9 cellular contexts compared by ENCODE assay signal in the genomic region with DNA sequence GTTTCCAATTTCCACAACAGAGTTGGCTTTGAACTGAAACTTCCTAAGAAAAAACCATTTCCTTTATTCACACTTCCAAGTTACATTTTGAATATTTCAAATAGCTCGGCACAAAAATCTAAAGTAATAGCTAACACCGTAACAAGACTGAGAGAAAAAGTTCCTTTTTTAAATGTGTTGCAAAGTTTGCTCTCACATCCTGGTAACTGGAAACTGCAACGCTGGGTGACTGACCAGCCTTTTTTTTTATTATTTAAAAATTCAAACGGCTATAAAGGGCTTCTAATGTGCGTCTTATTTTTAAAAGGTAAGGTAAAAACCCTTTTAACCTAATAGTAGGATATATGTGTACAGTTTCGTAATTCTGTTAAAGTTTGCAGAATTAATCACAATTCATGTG. TPM values are rescaled to one million over a fixed set of nuclear protein-coding genes. Genes with fewer than 3 reads are reported as not detected.
DNase-seq lines count a peak whose midpoint lies in the region; ATAC-seq and TF ChIP-seq lines count a peak whose summit lies in the region.
"Had no signal": no experiment of that assay in that cellular context is flagged by ENCODE, and none has a peak within 500 bp of the region (broad histone marks: within the 10 kb centered on the region; RNA-seq: fewer than 3 reads in every experiment).

No MANE protein-coding gene starts in this region.

- no peaks in the 10 kb centered on the region for H3K36me3 ChIP-seq in A673 (ENCODE audit: insufficient read depth, low read length, poor library complexity, severe bottlenecking)
- H3K36me3 ChIP-seq in HUES48 (ENCODE audit: control insufficient read depth, insufficient read depth, low read length): no peaks in the 10 kb centered on the region

- H3K27ac Mint-ChIP-seq in brain: peak overlapping the region; percentile 89 to 99 (median 98)
- H3K27ac Mint-ChIP-seq in mesothelial cell of epicardium: peak overlapping the region; percentile 95

- H3K9me3 Mint-ChIP-seq in brain (no peaks in the 10 kb centered on the region), mesothelial cell of epicardium (no peaks in the 10 kb centered on the region)

- BruUV-seq in A673 (replicated peaks; lab: Mats Ljungman, UMichigan): TSS peak; percentile 47

- H3K27me3 ChIP-seq in A673 (replicated peaks; ENCODE audit: insufficient read depth, low read depth, low read length, poor library complexity) (no peaks in the 10 kb centered on the region), HUES48 (ENCODE audit: control insufficient read depth, insufficient read depth, low read length) (no peaks in the 10 kb centered on the region)

- peak overlapping the region; percentile 93 for H3K4me3 ChIP-seq in A673 (ENCODE audit: low read depth, low read length, poor library complexity, severe bottlenecking)
- H3K4me3 ChIP-seq in HUES48 (ENCODE audit: low read depth, low read length): peak overlapping the region; percentile 90

- intact Hi-C loops in A673 (cut with micrococcal nuclease; ENCODE audit: unreplicated experiment) (loop anchor here (5.0 kb wide), 2 partner anchors 59 to 136 kb away; no protein-coding TSS in a partner anchor), sciatic nerve (cut with DNase I) (no loop called here), posterior vena cava (cut with DNase I) (no loop called here)

- CTCF ChIA-PET in A673 (lab: Charles Lee): interaction anchor here (0.6 kb wide), 1 partner anchor 105 kb away, joined by 3 read pairs; no protein-coding TSS in a partner anchor

- H3K9ac ChIP-seq in HUES48 (ENCODE audit: low read depth, low read length): peak overlapping the region; percentile 90

- H3K4me3 Mint-ChIP-seq in brain: peak overlapping the region; percentile 88 to 98 (median 93)
- H3K4me3 Mint-ChIP-seq in mesothelial cell of epicardium: peak overlapping the region; percentile 92

- POLR2A ChIA-PET in A673 (lab: Charles Lee; ENCODE audit: low non-redundant PET): interaction anchor here (1.1 kb wide), 1 partner anchor 150 kb away, joined by 6 read pairs; no protein-coding TSS in a partner anchor

- H3K36me3 Mint-ChIP-seq in brain (peaks cover 12% of the 10 kb centered on the region), mesothelial cell of epicardium (no peaks in the 10 kb centered on the region)

- H3K4me1 Mint-ChIP-seq in brain: peaks cover 59% of the 10 kb centered on the region
- H3K4me1 Mint-ChIP-seq in mesothelial cell of epicardium: peaks cover 56% of the 10 kb centered on the region

- H3K4me1 ChIP-seq in A673 (ENCODE audit: insufficient read depth, low read length, poor library complexity, severe bottlenecking) (peaks cover 39% of the 10 kb centered on the region), HUES48 (ENCODE audit: control insufficient read depth, insufficient read depth, low read length) (peaks cover 32% of the 10 kb centered on the region)

- H3K9me3 ChIP-seq in A673 (ENCODE audit: low read depth, low read length, poor library complexity, severe bottlenecking) (no peaks in the 10 kb centered on the region), HUES48 (ENCODE audit: control insufficient read depth, insufficient read depth, low read length) (no peaks in the 10 kb centered on the region)

- DNase-seq in A673 (ENCODE audit: low spot score) (no peak), mesothelial cell of epicardium (ENCODE audit: low spot score in 2 of 2, unreplicated experiment in 2 of 2) (no peak), mucosa of gallbladder (ENCODE audit: low spot score) (no peak), sciatic nerve (ENCODE audit: low spot score) (no peak), posterior vena cava (ENCODE audit: low spot score) (no peak)
- DNase-seq in stimulated activated CD4-positive, alpha-beta T cell treated with anti-CD3 and anti-CD28 coated beads, Interleukin-4, amount 100 ng/mL, for 24 hours: no peak
- DNase-seq: RPMI8226 had no signal

- H3K27ac ChIP-seq in A673 (ENCODE audit: low read depth, low read length, poor library complexity, severe bottlenecking) (peak overlapping the region; percentile 96), HUES48 (ENCODE audit: low read depth, low read length) (peak overlapping the region; percentile 98)

- TF ChIP-seq CTCF in A673 (conservative IDR thresholded peaks at IDR 0.05; ENCODE audit: low read depth, low read length) (no peak), brain (conservative IDR thresholded peaks at IDR 0.05) (no peak), mesothelial cell of epicardium (IDR thresholded peaks at IDR 0.05; ENCODE audit: unreplicated experiment) (no peak)

- ATAC-seq in sciatic nerve: no peak

- H3K27me3 Mint-ChIP-seq in brain: no peaks in the 10 kb centered on the region
- H3K27me3 Mint-ChIP-seq in mesothelial cell of epicardium (ENCODE audit: low read depth): no peaks in the 10 kb centered on the region

RNA-seq across cellular contexts. Expression of gene HNRNPLL, which starts 1.7 kb away (rescaled TPM):
- 73.8 and 82.0 TPM in 2 replicates for total RNA-seq in A673 (2021)
- 33.3 TPM for polyA plus RNA-seq in brain (ENCODE audit: insufficient read depth, low read depth, low replicate concordance)
- 73.9 to 84.8 TPM (median 80.7 TPM) in 3 replicates for total RNA-seq in mesothelial cell of epicardium
- total RNA-seq in mucosa of gallbladder: 51.9 TPM
- 50.2 TPM for total RNA-seq in sciatic nerve
- 10 to 100 TPM; 54.6 to 55.6 TPM for total RNA-seq in posterior vena cava
